16 cellular contexts compared by ENCODE assay signal in the genomic region with DNA sequence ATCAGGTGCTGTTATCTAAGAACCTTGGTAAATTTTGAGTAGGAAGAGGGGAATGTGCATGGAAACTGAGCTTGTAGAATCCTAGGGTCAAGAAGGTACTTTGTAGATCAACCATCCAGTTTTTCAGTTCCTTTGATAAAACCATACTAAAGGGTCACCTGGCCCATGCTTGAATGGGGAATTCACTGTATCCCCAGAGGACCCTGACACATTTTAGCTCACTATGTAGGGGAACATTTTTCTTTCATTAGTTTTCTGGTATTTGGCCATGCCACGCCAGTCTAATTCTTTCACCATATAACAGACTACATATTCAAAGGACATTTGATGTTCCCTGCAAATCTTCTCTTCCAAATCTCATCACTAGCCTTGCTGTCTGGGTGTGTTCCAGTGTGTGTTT. TPM values are rescaled to one million over a fixed set of nuclear protein-coding genes. Genes with fewer than 3 reads are reported as not detected.
A peak's percentile ranks its signal among the peaks of the same experiment; 100 is the strongest.
DNase-seq lines count a peak whose midpoint lies in the region; ATAC-seq and TF ChIP-seq lines count a peak whose summit lies in the region.
"Had no signal": no experiment of that assay in that cellular context is flagged by ENCODE, and none has a peak within 500 bp of the region (broad histone marks: within the 10 kb centered on the region; RNA-seq: fewer than 3 reads in every experiment).

No MANE protein-coding gene starts in this region.

- no peaks in the 10 kb centered on the region for H3K36me3 Mint-ChIP-seq in activated B cell treated with CpG ODN at 0.5 μM for 24 hours (ENCODE audit: low read depth)
- no peaks in the 10 kb centered on the region for H3K36me3 Mint-ChIP-seq in stimulated activated memory B cell treated with anti-CD40 and anti-IgM and Interleukin-4, amounts not matched to agents 10 μg/mL and 1 μg/mL and 100 μg/mL, for 72 hours
- no peaks in the 10 kb centered on the region for H3K36me3 Mint-ChIP-seq in activated T-helper 1 cell treated with anti-CD3 and anti-CD28 coated beads, Interleukin-12 subunit alpha, Interleukin-12 subunit beta, Interleukin-2, Interleukin-4 antibody, amounts not matched to agents 30 ng/mL and 10 ng/mL and 1 ng/mL, durations not matched to agents 14 hours and 24 hours and 36 hours (ENCODE audit: low read depth)

- H3K4me1 Mint-ChIP-seq in activated B cell treated with CpG ODN at 0.5 μM for 24 hours: peaks cover 34% of the 10 kb centered on the region
- peaks cover 48% of the 10 kb centered on the region for H3K4me1 Mint-ChIP-seq in stimulated activated memory B cell treated with anti-CD40 and anti-IgM and Interleukin-4, amounts not matched to agents 10 μg/mL and 1 μg/mL and 100 μg/mL, for 72 hours
- no peaks in the 10 kb centered on the region for H3K4me1 Mint-ChIP-seq in activated T-helper 1 cell treated with anti-CD3 and anti-CD28 coated beads, Interleukin-12 subunit alpha, Interleukin-12 subunit beta, Interleukin-2, Interleukin-4 antibody, amounts not matched to agents 30 ng/mL and 10 ng/mL and 1 ng/mL, durations not matched to agents 14 hours and 24 hours and 36 hours (ENCODE audit: low read depth)

- H2AFZ ChIP-seq in KMS-11 (ENCODE audit: low read depth) (no peak overlapping the region), mammary epithelial cell (ENCODE audit: low read depth, low read length) (no peak overlapping the region)

- H3K79me2 ChIP-seq in KMS-11 (ENCODE audit: insufficient read depth, low read depth) (peaks cover 87% of the 10 kb centered on the region), mammary epithelial cell (ENCODE audit: insufficient read depth, low read length) (peaks cover 95% of the 10 kb centered on the region)

- H3K27me3 ChIP-seq in KMS-11 (ENCODE audit: insufficient read depth, low read depth) (no peaks in the 10 kb centered on the region), mammary epithelial cell (ENCODE audit: insufficient read depth, low read length) (no peaks in the 10 kb centered on the region)

- H3K36me3 ChIP-seq in KMS-11 (ENCODE audit: insufficient read depth): no peaks in the 10 kb centered on the region
- no peaks in the 10 kb centered on the region for H3K36me3 ChIP-seq in mammary epithelial cell (ENCODE audit: insufficient read depth, low read length)

- peaks cover 52% of the 10 kb centered on the region for H3K4me1 ChIP-seq in KMS-11 (ENCODE audit: low read depth, poor library complexity, severe bottlenecking)
- peaks cover 42% of the 10 kb centered on the region for H3K4me1 ChIP-seq in mammary epithelial cell (ENCODE audit: insufficient read depth, low read length)

- no peak overlapping the region for H3K4me3 ChIP-seq in KMS-11 (IDR thresholded peaks at IDR 0.05; ENCODE audit: insufficient read depth, low read depth, low read length)
- H3K4me3 ChIP-seq in mammary epithelial cell (replicated peaks in 1 of 3; ENCODE audit: insufficient read depth in 1 of 3, low read depth in 2 of 3, low read length in 3 of 3): no peak overlapping the region

- WGBS in mammary epithelial cell (ENCODE audit: low coverage, missing lambda C conversion rate): 100% methylated on average over 1 of the region's 1 CpG

- H3K9ac ChIP-seq in KMS-11 (no peak overlapping the region), mammary epithelial cell (ENCODE audit: insufficient read depth, low read length) (no peak overlapping the region)

- POLR2A ChIA-PET in activated B cell treated with CpG ODN at 0.5 μM for 24 hours (lab: Charles Lee): no interaction called here

- H3K4me3 Mint-ChIP-seq in activated B cell treated with CpG ODN at 0.5 μM for 24 hours: no peak overlapping the region
- H3K4me3 Mint-ChIP-seq in stimulated activated memory B cell treated with anti-CD40 and anti-IgM and Interleukin-4, amounts not matched to agents 10 μg/mL and 1 μg/mL and 100 μg/mL, for 72 hours: no peak overlapping the region
- H3K4me3 Mint-ChIP-seq in activated T-helper 1 cell treated with anti-CD3 and anti-CD28 coated beads, Interleukin-12 subunit alpha, Interleukin-12 subunit beta, Interleukin-2, Interleukin-4 antibody, amounts not matched to agents 30 ng/mL and 10 ng/mL and 1 ng/mL, durations not matched to agents 14 hours and 24 hours and 36 hours: no peak overlapping the region
- H3K4me3 Mint-ChIP-seq: CD4-positive, alpha-beta T cell; H9 had no signal

- H3K27me3 Mint-ChIP-seq in activated B cell treated with CpG ODN at 0.5 μM for 24 hours: no peaks in the 10 kb centered on the region
- H3K27me3 Mint-ChIP-seq in stimulated activated memory B cell treated with anti-CD40 and anti-IgM and Interleukin-4, amounts not matched to agents 10 μg/mL and 1 μg/mL and 100 μg/mL, for 72 hours: no peaks in the 10 kb centered on the region
- H3K27me3 Mint-ChIP-seq in activated T-helper 1 cell treated with anti-CD3 and anti-CD28 coated beads, Interleukin-12 subunit alpha, Interleukin-12 subunit beta, Interleukin-2, Interleukin-4 antibody, amounts not matched to agents 30 ng/mL and 10 ng/mL and 1 ng/mL, durations not matched to agents 14 hours and 24 hours and 36 hours (ENCODE audit: insufficient read depth): no peaks in the 10 kb centered on the region
- H3K27me3 Mint-ChIP-seq: CD4-positive, alpha-beta T cell; IgD-negative memory B cell had no signal

- in situ Hi-C loops in ACHN (cut with HindIII; ENCODE audit: low pct_ligation_motif_present, low pct_unique_long_range_greater_than_20kb, low sequenced_read_pairs) (no loop called here), mammary epithelial cell (cut with MboI; ENCODE audit: low sequenced_read_pairs in 2 of 2) (no loop called here)

- CTCF ChIA-PET in activated B cell treated with CpG ODN at 0.5 μM for 24 hours (lab: Charles Lee): no interaction called here
- CTCF ChIA-PET in mammary epithelial cell (lab: Charles Lee; ENCODE audit: low non-redundant PET): no interaction called here

- H4K20me1 ChIP-seq in KMS-11 (ENCODE audit: insufficient read depth): peaks cover 3% of the 10 kb centered on the region; the same call in 1 of the 2 replicates
- H4K20me1 ChIP-seq in mammary epithelial cell (ENCODE audit: insufficient read depth, low read length): no peaks in the 10 kb centered on the region

- TF ChIP-seq CTCF in KMS-11 (conservative IDR thresholded peaks at IDR 0.05; ENCODE audit: low read depth, low read length) (no peak), activated B cell treated with CpG ODN at 0.5 μM for 24 hours (IDR thresholded peaks at IDR 0.05) (no peak), mammary epithelial cell (conservative IDR thresholded peaks at IDR 0.05 in 1 of 2, IDR thresholded peaks at IDR 0.05 in 1 of 2; ENCODE audit: extremely low read depth in 1 of 2, insufficient read depth in 1 of 2, low read depth in 1 of 2, low read length in 2 of 2) (no peak)

- peak; percentile 40 for ATAC-seq in activated B cell treated with CpG ODN at 0.5 μM for 24 hours (ENCODE audit: low read depth)
- peak; percentile 60 for ATAC-seq in stimulated activated memory B cell treated with anti-CD40 and anti-IgM and Interleukin-4, amounts not matched to agents 10 μg/mL and 1 μg/mL and 100 μg/mL, for 72 hours
- ATAC-seq: HepG2 had no signal

- 0 out of 2 replicates have a peak overlapping the region, but pooled peaks have one; percentile 52 for H3K4me2 ChIP-seq in KMS-11
- no peak overlapping the region for H3K4me2 ChIP-seq in mammary epithelial cell (ENCODE audit: insufficient read depth, low read depth, low read length)

- intact Hi-C loops in activated B cell treated with CpG ODN at 0.5 μM for 24 hours (cut with micrococcal nuclease) (no loop called here), mammary epithelial cell (cut with micrococcal nuclease) (no loop called here)
- intact Hi-C loops in activated T-helper 1 cell treated with anti-CD3 and anti-CD28 coated beads, Interleukin-12 subunit alpha, Interleukin-12 subunit beta, Interleukin-2, Interleukin-4 antibody, amounts not matched to agents 30 ng/mL and 10 ng/mL and 1 ng/mL, durations not matched to agents 14 hours and 24 hours and 36 hours (cut with micrococcal nuclease): no loop called here

- H3K27ac Mint-ChIP-seq in activated B cell treated with CpG ODN at 0.5 μM for 24 hours: no peak overlapping the region
- H3K27ac Mint-ChIP-seq in stimulated activated memory B cell treated with anti-CD40 and anti-IgM and Interleukin-4, amounts not matched to agents 10 μg/mL and 1 μg/mL and 100 μg/mL, for 72 hours: peak overlapping the region; percentile 7
- H3K27ac Mint-ChIP-seq in activated T-helper 1 cell treated with anti-CD3 and anti-CD28 coated beads, Interleukin-12 subunit alpha, Interleukin-12 subunit beta, Interleukin-2, Interleukin-4 antibody, amounts not matched to agents 30 ng/mL and 10 ng/mL and 1 ng/mL, durations not matched to agents 14 hours and 24 hours and 36 hours: no peak overlapping the region
- H3K27ac Mint-ChIP-seq: CD4-positive, alpha-beta T cell had no signal

- dilution Hi-C loops in mammary epithelial cell (cut with HindIII; ENCODE audit: low sequenced_read_pairs): loop anchor here (5.0 kb wide), 1 partner anchor 63 kb away; no protein-coding TSS in a partner anchor

- no TSS peak for BruUV-seq in mammary epithelial cell (replicated peaks; lab: Mats Ljungman, UMichigan)

- no peaks in the 10 kb centered on the region for H3K9me3 ChIP-seq in mammary epithelial cell (replicated peaks; ENCODE audit: insufficient read depth, low read length)
- H3K9me3 ChIP-seq: Caco-2 had no signal

- H3K27ac ChIP-seq in KMS-11: no peak overlapping the region
- H3K27ac ChIP-seq in mammary epithelial cell (ENCODE audit: insufficient read depth, low read depth, low read length): no peak overlapping the region
- H3K27ac ChIP-seq: C4-2B had no signal

- no peaks in the 10 kb centered on the region for H3K9me3 Mint-ChIP-seq in activated B cell treated with CpG ODN at 0.5 μM for 24 hours
- H3K9me3 Mint-ChIP-seq in stimulated activated memory B cell treated with anti-CD40 and anti-IgM and Interleukin-4, amounts not matched to agents 10 μg/mL and 1 μg/mL and 100 μg/mL, for 72 hours: no peaks in the 10 kb centered on the region
- H3K9me3 Mint-ChIP-seq in activated T-helper 1 cell treated with anti-CD3 and anti-CD28 coated beads, Interleukin-12 subunit alpha, Interleukin-12 subunit beta, Interleukin-2, Interleukin-4 antibody, amounts not matched to agents 30 ng/mL and 10 ng/mL and 1 ng/mL, durations not matched to agents 14 hours and 24 hours and 36 hours: no peaks in the 10 kb centered on the region
- H3K9me3 Mint-ChIP-seq: CD4-positive, alpha-beta T cell; H9; IgD-negative memory B cell had no signal

- DNase-seq in activated B cell treated with CpG ODN at 0.5 μM for 24 hours: no peak
- DNase-seq in ACHN: no peak
- no peak for DNase-seq in activated T-helper 1 cell treated with anti-CD3 and anti-CD28 coated beads, Interleukin-12 subunit alpha, Interleukin-12 subunit beta, Interleukin-2, Interleukin-4 antibody, amounts not matched to agents 30 ng/mL and 10 ng/mL and 1 ng/mL, durations not matched to agents 14 hours and 24 hours and 36 hours (ENCODE audit: low spot score)
- no peak for DNase-seq in mammary epithelial cell
- DNase-seq: AML-193; Caco-2; CD4-positive, alpha-beta T cell; DMS153; DMS79; GDM1; H9 had no signal

RNA-seq across cellular contexts. Expression of a gene that starts 29.9 kb away (rescaled TPM):
- total RNA-seq in activated B cell treated with CpG ODN at 0.5 μM for 24 hours: 3.0 and 4.7 TPM in 2 replicates
- 1.7 and 1.9 TPM in 2 replicates for total RNA-seq in activated T-helper 1 cell treated with anti-CD3 and anti-CD28 coated beads, Interleukin-12 subunit alpha, Interleukin-12 subunit beta, Interleukin-2, Interleukin-4 antibody, amounts not matched to agents 30 ng/mL and 10 ng/mL and 1 ng/mL, durations not matched to agents 14 hours and 24 hours and 36 hours
- 10 to 100 TPM; 18.2 to 19.2 TPM for total RNA-seq in mammary epithelial cell
- 12.4 TPM for polyA plus RNA-seq in mammary epithelial cell
- 11.6 TPM for polyA minus RNA-seq in mammary epithelial cell
